In the genomic region with DNA sequence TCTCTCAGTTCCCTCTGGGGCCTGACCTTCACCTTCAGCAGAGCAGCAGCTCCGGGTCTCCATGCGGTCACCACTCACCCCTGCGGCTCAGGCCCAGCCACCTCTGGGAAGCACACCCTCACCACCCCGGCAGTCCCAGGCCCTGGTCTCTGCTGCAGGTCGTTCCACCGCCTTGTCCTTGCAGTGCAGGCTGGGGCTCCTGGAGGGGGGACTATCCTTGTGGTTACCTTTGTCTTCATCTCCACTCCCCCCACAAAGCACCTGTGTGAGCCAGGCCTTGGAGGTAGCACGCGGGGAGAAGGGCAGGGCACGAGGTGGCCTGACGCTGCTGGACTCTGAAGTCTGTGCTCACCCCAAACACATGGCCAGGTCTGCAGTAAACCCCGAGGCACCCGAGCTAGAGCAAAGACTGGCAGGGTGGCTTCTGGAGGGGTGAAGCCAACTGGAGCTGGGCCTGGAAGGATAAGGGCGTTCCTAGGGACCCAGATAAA, we compare ENCODE assay signal across 21 cellular contexts. TPM values are rescaled to one million over a fixed set of nuclear protein-coding genes. Genes with fewer than 3 reads are reported as not detected.
DNase-seq lines count a peak whose midpoint lies in the region; ATAC-seq and TF ChIP-seq lines count a peak whose summit lies in the region.
"Had no signal": no experiment of that assay in that cellular context is flagged by ENCODE, and none has a peak within 500 bp of the region (broad histone marks: within the 10 kb centered on the region; RNA-seq: fewer than 3 reads in every experiment).

No MANE protein-coding gene starts in this region.

- WGBS in SK-N-SH (ENCODE audit: low lambda C conversion rate), result 65% methylated on average over 9 of the region's 13 CpGs
- WGBS in mesenchymal stem cell, result 83% methylated on average over 13 of the region's 13 CpGs

- H3K79me1 ChIP-seq in mesenchymal stem cell (replicated peaks; ENCODE audit: low read length, poor library complexity, severe bottlenecking), result no peaks in the 10 kb centered on the region

- no peak overlapping the region for H3K23ac ChIP-seq in mesenchymal stem cell (ENCODE audit: low read length in 2 of 2)

- H4K20me1 ChIP-seq in SK-N-SH (ENCODE audit: insufficient read depth), result no peaks in the 10 kb centered on the region

- H3K4me1 ChIP-seq in SK-N-SH (ENCODE audit: control insufficient read depth in 1 of 2, insufficient read depth in 2 of 2, low read depth in 1 of 2, low read length in 1 of 2) (peaks cover 3 to 42% of the 10 kb centered on the region in 2 experiments; a peak in 1 of 4 replicates), mesenchymal stem cell (ENCODE audit: control insufficient read depth, insufficient read depth, low read depth, low read length) (peaks cover 3% of the 10 kb centered on the region), vagina (peaks cover 17% of the 10 kb centered on the region)
- H3K4me1 ChIP-seq: parathyroid adenoma had no signal

- no peak overlapping the region for H4K91ac ChIP-seq in mesenchymal stem cell (ENCODE audit: low read length)

- H3K4me2 ChIP-seq in SK-N-SH (no peak overlapping the region), mesenchymal stem cell (ENCODE audit: low read length, poor library complexity, severe bottlenecking) (no peak overlapping the region)

- no peak overlapping the region for H2BK15ac ChIP-seq in mesenchymal stem cell (ENCODE audit: low read depth, poor library complexity, severe bottlenecking)

- no peak for TF ChIP-seq EP300 in SK-N-SH (IDR thresholded peaks at IDR 0.05; ENCODE audit: borderline replicate concordance in 1 of 2, low read depth in 1 of 2, low read length in 1 of 2)

- peak overlapping the region; percentile 31 for H3K27ac Mint-ChIP-seq in dendritic cell treated with granulocyte-macrophage colony-stimulating factor and Interleukin-4, amounts not matched to agents 40 ng/mL and 50 ng/mL, for 4 days
- H3K27ac Mint-ChIP-seq: activated CD4-positive, alpha-beta memory T cell treated with anti-CD3 and anti-CD28 coated beads, Interleukin-2, amount 10 ng/mL, durations not matched to agents 7 days and 5 days; natural killer cell treated with Interleukin-12 subunit alpha and Interleukin-12 subunit beta and Interleukin-15 and Interleukin-18, amount 100 ng/mL, for 72 hours had no signal

- no peaks in the 10 kb centered on the region for H3F3A ChIP-seq in SK-N-SH (replicated peaks; ENCODE audit: insufficient read depth)

- H2BK12ac ChIP-seq in mesenchymal stem cell (ENCODE audit: low read length in 2 of 2), result no peak overlapping the region

- H3K36me3 Mint-ChIP-seq in dendritic cell treated with granulocyte-macrophage colony-stimulating factor and Interleukin-4, amounts not matched to agents 40 ng/mL and 50 ng/mL, for 4 days (ENCODE audit: low read depth), result no peaks in the 10 kb centered on the region
- H3K36me3 Mint-ChIP-seq: natural killer cell treated with Interleukin-12 subunit alpha and Interleukin-12 subunit beta and Interleukin-15 and Interleukin-18, amount 100 ng/mL, for 72 hours had no signal

- no peak overlapping the region for H2BK120ac ChIP-seq in mesenchymal stem cell (ENCODE audit: low read depth, low read length)

- POLR2A ChIA-PET in SK-N-SH (lab: Yijun Ruan, JAX), result interaction anchor here (1.5 to 2.3 kb wide), 3 partner anchors 13 to 142 kb away, joined by 3 to 6 read pairs (median 6); no protein-coding TSS in a partner anchor

- intact Hi-C loops in dendritic cell treated with granulocyte-macrophage colony-stimulating factor and Interleukin-4, amounts not matched to agents 40 ng/mL and 50 ng/mL, for 4 days (cut with micrococcal nuclease), result no loop called here
- intact Hi-C loops in vagina (cut with DNase I), result no loop called here

- H3K4me3 Mint-ChIP-seq in dendritic cell treated with granulocyte-macrophage colony-stimulating factor and Interleukin-4, amounts not matched to agents 40 ng/mL and 50 ng/mL, for 4 days, result no peak overlapping the region
- H3K4me3 Mint-ChIP-seq: activated CD4-positive, alpha-beta memory T cell treated with anti-CD3 and anti-CD28 coated beads, Interleukin-2, amount 10 ng/mL, durations not matched to agents 7 days and 5 days; natural killer cell treated with Interleukin-12 subunit alpha and Interleukin-12 subunit beta and Interleukin-15 and Interleukin-18, amount 100 ng/mL, for 72 hours had no signal

- H3K14ac ChIP-seq in mesenchymal stem cell (ENCODE audit: low read length in 2 of 2), result peak overlapping the region in 1 of 2 experiments; percentile 41

- TF ChIP-seq CTCF in SK-N-SH (IDR thresholded peaks at IDR 0.05) (no peak), vagina (IDR thresholded peaks at IDR 0.05) (no peak)

- H3K36me3 ChIP-seq in SK-N-SH (replicated peaks in 1 of 2; ENCODE audit: control insufficient read depth in 1 of 2, insufficient read depth in 2 of 2, low read length in 1 of 2), result no peaks in the 10 kb centered on the region
- H3K36me3 ChIP-seq in mesenchymal stem cell (ENCODE audit: control insufficient read depth in 1 of 2, insufficient read depth in 2 of 2, low read depth in 1 of 2, low read length in 2 of 2), result no peaks in the 10 kb centered on the region
- no peaks in the 10 kb centered on the region for H3K36me3 ChIP-seq in vagina
- H3K36me3 ChIP-seq: brain microvascular endothelial cell, thoracic aorta had no signal

- ATAC-seq in SK-N-SH treated with all-trans-retinoic acid at 6 μM for 48 hours, result peak; percentile 5; the same call in 2 of the 3 replicates
- ATAC-seq in HG02571 (IDR thresholded peaks at IDR 0.05; ENCODE audit: unreplicated experiment), result no peak
- ATAC-seq: GM12878; natural killer cell treated with Interleukin-12 subunit alpha and Interleukin-12 subunit beta and Interleukin-15 and Interleukin-18, amount 100 ng/mL, for 72 hours had no signal

- no peak overlapping the region for H3K18ac ChIP-seq in mesenchymal stem cell (ENCODE audit: low read depth in 1 of 2, low read length in 2 of 2)

- no peaks in the 10 kb centered on the region; the same call in 1 of the 2 replicates for H3K27me3 ChIP-seq in SK-N-SH (ENCODE audit: insufficient read depth)
- H3K27me3 ChIP-seq in mesenchymal stem cell (ENCODE audit: control insufficient read depth in 1 of 2, insufficient read depth in 1 of 2, low read length in 2 of 2), result peaks cover 17 to 33% of the 10 kb centered on the region in 2 experiments
- no peaks in the 10 kb centered on the region for H3K27me3 ChIP-seq in vagina
- H3K27me3 ChIP-seq: brain microvascular endothelial cell had no signal

- H3K9me2 ChIP-seq in SK-N-SH, result no peaks in the 10 kb centered on the region

- DNase-seq in SK-N-SH, result no peak
- no peak for DNase-seq in mesenchymal stem cell
- no peak for DNase-seq in vagina (ENCODE audit: extremely low spot score in 2 of 2)
- DNase-seq in COLO829 (ENCODE audit: low spot score), result no peak
- no peak for DNase-seq in NCI-H2196 treated with DMSO at 0.1 percent for 48 hours (lab: John Stamatoyannopoulos, UW; ENCODE audit: unreplicated experiment)
- DNase-seq: activated CD4-positive, alpha-beta memory T cell treated with anti-CD3 and anti-CD28 coated beads, Interleukin-2, amount 10 ng/mL, durations not matched to agents 7 days and 5 days; activated effector memory CD4-positive, alpha-beta T cell treated with anti-CD3 and anti-CD28 coated beads, Interleukin-2, amount 50 U/mL, for 16 hours; brain microvascular endothelial cell; cortex of kidney; DMS79 treated with DMSO at 0.1 percent for 48 hours; NCI-H1105; NCI-H2029 treated with DMSO at 0.1 percent for 48 hours had no signal

- H3K27ac ChIP-seq in SK-N-SH (ENCODE audit: low read depth in 2 of 2, low read length in 1 of 2) (peak overlapping the region in 1 of 2 experiments; percentile 99; a peak in 2 of 4 replicates), mesenchymal stem cell (ENCODE audit: low read length, poor library complexity, severe bottlenecking) (no peak overlapping the region), vagina (peak overlapping the region; percentile 36)
- H3K27ac ChIP-seq: 22Rv1, brain microvascular endothelial cell, HL-60, parathyroid adenoma, thoracic aorta had no signal

- TF ChIP-seq RAD21 in SK-N-SH (IDR thresholded peaks at IDR 0.05; ENCODE audit: low read length), result no peak

- peaks cover 20% of the 10 kb centered on the region for H3K4me1 Mint-ChIP-seq in dendritic cell treated with granulocyte-macrophage colony-stimulating factor and Interleukin-4, amounts not matched to agents 40 ng/mL and 50 ng/mL, for 4 days (ENCODE audit: low read depth)
- H3K4me1 Mint-ChIP-seq: activated CD4-positive, alpha-beta memory T cell treated with anti-CD3 and anti-CD28 coated beads, Interleukin-2, amount 10 ng/mL, durations not matched to agents 7 days and 5 days had no signal

- H3K27me3 Mint-ChIP-seq in dendritic cell treated with granulocyte-macrophage colony-stimulating factor and Interleukin-4, amounts not matched to agents 40 ng/mL and 50 ng/mL, for 4 days, result peaks cover 60% of the 10 kb centered on the region

- CTCF ChIA-PET in SK-N-SH (lab: Yijun Ruan, JAX), result interaction anchor here (1.2 to 3.7 kb wide), 6 partner anchors 10 to 150 kb away, joined by 3 to 18 read pairs (median 6); no protein-coding TSS in a partner anchor

- no peak overlapping the region for H2AK5ac ChIP-seq in mesenchymal stem cell (ENCODE audit: low read length, severe bottlenecking)

- H3K4ac ChIP-seq in mesenchymal stem cell (ENCODE audit: low read depth in 1 of 2, low read length in 2 of 2), result no peak overlapping the region

- H3K9me3 Mint-ChIP-seq in dendritic cell treated with granulocyte-macrophage colony-stimulating factor and Interleukin-4, amounts not matched to agents 40 ng/mL and 50 ng/mL, for 4 days, result no peaks in the 10 kb centered on the region
- H3K9me3 Mint-ChIP-seq: activated CD4-positive, alpha-beta memory T cell treated with anti-CD3 and anti-CD28 coated beads, Interleukin-2, amount 10 ng/mL, durations not matched to agents 7 days and 5 days; natural killer cell treated with Interleukin-12 subunit alpha and Interleukin-12 subunit beta and Interleukin-15 and Interleukin-18, amount 100 ng/mL, for 72 hours had no signal

- no peaks in the 10 kb centered on the region for H3K9me3 ChIP-seq in SK-N-SH
- H3K9me3 ChIP-seq in mesenchymal stem cell (ENCODE audit: control insufficient read depth, low read length), result no peaks in the 10 kb centered on the region
- no peaks in the 10 kb centered on the region for H3K9me3 ChIP-seq in vagina
- H3K9me3 ChIP-seq: thoracic aorta had no signal

- no peak for TF ChIP-seq POLR2A in vagina (IDR thresholded peaks at IDR 0.05)

- no peak overlapping the region for H2AFZ ChIP-seq in SK-N-SH (ENCODE audit: low read depth)
- no peak overlapping the region for H2AFZ ChIP-seq in mesenchymal stem cell (ENCODE audit: low read depth, low read length)
- H2AFZ ChIP-seq: parathyroid adenoma had no signal

- no peak overlapping the region for H3K9ac ChIP-seq in SK-N-SH
- H3K9ac ChIP-seq in mesenchymal stem cell (ENCODE audit: low read length), result peak overlapping the region; percentile 82
- H3K9ac ChIP-seq: parathyroid adenoma had no signal

- H2BK5ac ChIP-seq in mesenchymal stem cell (ENCODE audit: low read depth, low read length, poor library complexity, severe bottlenecking), result no peak overlapping the region

- H3K79me2 ChIP-seq in SK-N-SH (ENCODE audit: insufficient read depth), result no peaks in the 10 kb centered on the region
- H3K79me2 ChIP-seq: parathyroid adenoma had no signal

- H4K8ac ChIP-seq in mesenchymal stem cell (ENCODE audit: low read length), result no peak overlapping the region

- H3K4me3 ChIP-seq in SK-N-SH (ENCODE audit: low read depth in 2 of 2, low read length in 1 of 2), result no peak overlapping the region
- H3K4me3 ChIP-seq in mesenchymal stem cell (ENCODE audit: insufficient read depth in 1 of 2, low read depth in 1 of 2, low read length in 2 of 2), result peak overlapping the region in 1 of 2 experiments; percentile 69
- no peak overlapping the region for H3K4me3 ChIP-seq in vagina
- H3K4me3 ChIP-seq: GM12878 had no signal

RNA-seq across cellular contexts. Expression of a gene that starts 33.2 kb away (rescaled TPM):
- polyA plus RNA-seq in SK-N-SH (2012; rRNA removed), result 5.2 and 7.6 TPM in 2 replicates
- polyA plus RNA-seq in SK-N-SH (2012; cell fraction: cytosol; rRNA removed), result 3.4 and 5.5 TPM in 2 replicates
- 8.0 and 8.8 TPM in 2 replicates for polyA plus RNA-seq in SK-N-SH (2012; cell fraction: nucleus; rRNA removed)
- 37.8 TPM for polyA plus RNA-seq in mesenchymal stem cell (2013, experiment 1 of 2)
- polyA plus RNA-seq in mesenchymal stem cell (2013, experiment 2 of 2), result 38.3 TPM
- 49.4 TPM for total RNA-seq in vagina
